In genomic region chr15:51227967-51228783, GRCh38 we compare ENCODE assay signal across 1 cellular context.
A peak's percentile ranks its signal among the peaks of the same experiment; 100 is the strongest.
TF ChIP-seq lines count a peak whose summit lies in the region.

No MANE protein-coding gene starts in this region.

TF ChIP-seq in K562, 482 proteins besides CTCF, POLR2A, EP300 and RAD21 (continued from another document and continues in another):
- TF ChIP-seq ZNF12 (CRISPR knock-in tag; IDR thresholded peaks at IDR 0.05) (no peak), ELF2 (CRISPR knock-in tag; IDR thresholded peaks at IDR 0.05) (no peak), NFATC3 (IDR thresholded peaks at IDR 0.05) (no peak), E2F5 (CRISPR knock-in tag; IDR thresholded peaks at IDR 0.05) (no peak), NEUROD1 (IDR thresholded peaks at IDR 0.05; ENCODE audit: borderline replicate concordance, low read depth, low read length, partially characterized antibody) (no peak), RBBP5 (IDR thresholded peaks at IDR 0.05; ENCODE audit: borderline replicate concordance, insufficient read depth, low read length, poor library complexity, severe bottlenecking) (no peak), ZBTB7A (IDR thresholded peaks at IDR 0.05; ENCODE audit: borderline replicate concordance, control insufficient read depth, low read depth, low read length) (no peak), ZSCAN32 (CRISPR knock-in tag; IDR thresholded peaks at IDR 0.05) (no peak), TBP (optimal IDR thresholded peaks at IDR 0.05; ENCODE audit: low read depth, low read length) (no peak), ELK1 (CRISPR knock-in tag; IDR thresholded peaks at IDR 0.05) (no peak), ZNF778 (CRISPR knock-in tag; IDR thresholded peaks at IDR 0.05) (no peak), ZNF655 (CRISPR knock-in tag; IDR thresholded peaks at IDR 0.05) (no peak), EWSR1 (IDR thresholded peaks at IDR 0.05; ENCODE audit: borderline replicate concordance, low read depth, partially characterized antibody) (no peak), ZNF583 (CRISPR knock-in tag; IDR thresholded peaks at IDR 0.05) (no peak), CREB3L1 (IDR thresholded peaks at IDR 0.05; ENCODE audit: borderline replicate concordance, low read depth) (no peak), ZNF197 (CRISPR knock-in tag; IDR thresholded peaks at IDR 0.05; ENCODE audit: low read depth) (no peak), ZBTB12 (CRISPR knock-in tag; IDR thresholded peaks at IDR 0.05) (no peak), TOE1 (IDR thresholded peaks at IDR 0.05; ENCODE audit: borderline replicate concordance) (no peak), TOE1 (CRISPR knock-in tag; IDR thresholded peaks at IDR 0.05; ENCODE audit: borderline replicate concordance, low read depth) (no peak), CTBP1 (IDR thresholded peaks at IDR 0.05; ENCODE audit: borderline replicate concordance) (peak; percentile 25; the same call in 1 of the 2 replicates), ZNF780A (CRISPR knock-in tag; IDR thresholded peaks at IDR 0.05) (no peak), RBM34 (IDR thresholded peaks at IDR 0.05; ENCODE audit: borderline replicate concordance, insufficient read depth, low read length) (no peak), USF1 (CRISPR knock-in tag; IDR thresholded peaks at IDR 0.05) (no peak)
- TF ChIP-seq, protein P1, sequence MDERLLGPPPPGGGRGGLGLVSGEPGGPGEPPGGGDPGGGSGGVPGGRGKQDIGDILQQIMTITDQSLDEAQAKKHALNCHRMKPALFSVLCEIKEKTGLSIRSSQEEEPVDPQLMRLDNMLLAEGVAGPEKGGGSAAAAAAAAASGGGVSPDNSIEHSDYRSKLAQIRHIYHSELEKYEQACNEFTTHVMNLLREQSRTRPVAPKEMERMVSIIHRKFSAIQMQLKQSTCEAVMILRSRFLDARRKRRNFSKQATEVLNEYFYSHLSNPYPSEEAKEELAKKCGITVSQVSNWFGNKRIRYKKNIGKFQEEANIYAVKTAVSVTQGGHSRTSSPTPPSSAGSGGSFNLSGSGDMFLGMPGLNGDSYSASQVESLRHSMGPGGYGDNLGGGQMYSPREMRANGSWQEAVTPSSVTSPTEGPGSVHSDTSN (CRISPR knock-in tag; IDR thresholded peaks at IDR 0.05; ENCODE audit: low read depth) = no peak
- TF ChIP-seq, protein P1 (tag; conservative IDR thresholded peaks at IDR 0.05; ENCODE audit: low read depth) = peak; percentile 41; the same call in 1 of the 2 replicates
- TF ChIP-seq, protein P2, sequence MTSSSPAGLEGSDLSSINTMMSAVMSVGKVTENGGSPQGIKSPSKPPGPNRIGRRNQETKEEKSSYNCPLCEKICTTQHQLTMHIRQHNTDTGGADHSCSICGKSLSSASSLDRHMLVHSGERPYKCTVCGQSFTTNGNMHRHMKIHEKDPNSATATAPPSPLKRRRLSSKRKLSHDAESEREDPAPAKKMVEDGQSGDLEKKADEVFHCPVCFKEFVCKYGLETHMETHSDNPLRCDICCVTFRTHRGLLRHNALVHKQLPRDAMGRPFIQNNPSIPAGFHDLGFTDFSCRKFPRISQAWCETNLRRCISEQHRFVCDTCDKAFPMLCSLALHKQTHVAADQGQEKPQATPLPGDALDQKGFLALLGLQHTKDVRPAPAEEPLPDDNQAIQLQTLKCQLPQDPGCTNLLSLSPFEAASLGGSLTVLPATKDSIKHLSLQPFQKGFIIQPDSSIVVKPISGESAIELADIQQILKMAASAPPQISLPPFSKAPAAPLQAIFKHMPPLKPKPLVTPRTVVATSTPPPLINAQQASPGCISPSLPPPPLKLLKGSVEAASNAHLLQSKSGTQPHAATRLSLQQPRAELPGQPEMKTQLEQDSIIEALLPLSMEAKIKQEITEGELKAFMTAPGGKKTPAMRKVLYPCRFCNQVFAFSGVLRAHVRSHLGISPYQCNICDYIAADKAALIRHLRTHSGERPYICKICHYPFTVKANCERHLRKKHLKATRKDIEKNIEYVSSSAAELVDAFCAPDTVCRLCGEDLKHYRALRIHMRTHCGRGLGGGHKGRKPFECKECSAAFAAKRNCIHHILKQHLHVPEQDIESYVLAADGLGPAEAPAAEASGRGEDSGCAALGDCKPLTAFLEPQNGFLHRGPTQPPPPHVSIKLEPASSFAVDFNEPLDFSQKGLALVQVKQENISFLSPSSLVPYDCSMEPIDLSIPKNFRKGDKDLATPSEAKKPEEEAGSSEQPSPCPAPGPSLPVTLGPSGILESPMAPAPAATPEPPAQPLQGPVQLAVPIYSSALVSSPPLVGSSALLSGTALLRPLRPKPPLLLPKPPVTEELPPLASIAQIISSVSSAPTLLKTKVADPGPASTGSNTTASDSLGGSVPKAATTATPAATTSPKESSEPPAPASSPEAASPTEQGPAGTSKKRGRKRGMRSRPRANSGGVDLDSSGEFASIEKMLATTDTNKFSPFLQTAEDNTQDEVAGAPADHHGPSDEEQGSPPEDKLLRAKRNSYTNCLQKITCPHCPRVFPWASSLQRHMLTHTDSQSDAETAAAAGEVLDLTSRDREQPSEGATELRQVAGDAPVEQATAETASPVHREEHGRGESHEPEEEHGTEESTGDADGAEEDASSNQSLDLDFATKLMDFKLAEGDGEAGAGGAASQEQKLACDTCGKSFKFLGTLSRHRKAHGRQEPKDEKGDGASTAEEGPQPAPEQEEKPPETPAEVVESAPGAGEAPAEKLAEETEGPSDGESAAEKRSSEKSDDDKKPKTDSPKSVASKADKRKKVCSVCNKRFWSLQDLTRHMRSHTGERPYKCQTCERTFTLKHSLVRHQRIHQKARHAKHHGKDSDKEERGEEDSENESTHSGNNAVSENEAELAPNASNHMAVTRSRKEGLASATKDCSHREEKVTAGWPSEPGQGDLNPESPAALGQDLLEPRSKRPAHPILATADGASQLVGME (CRISPR knock-in tag; IDR thresholded peaks at IDR 0.05) = no peak
- TF ChIP-seq, protein P3, sequence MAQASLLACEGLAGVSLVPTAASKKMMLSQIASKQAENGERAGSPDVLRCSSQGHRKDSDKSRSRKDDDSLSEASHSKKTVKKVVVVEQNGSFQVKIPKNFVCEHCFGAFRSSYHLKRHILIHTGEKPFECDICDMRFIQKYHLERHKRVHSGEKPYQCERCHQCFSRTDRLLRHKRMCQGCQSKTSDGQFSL (CRISPR knock-in tag; IDR thresholded peaks at IDR 0.05) = no peak
- TF ChIP-seq, protein P3 (tag; IDR thresholded peaks at IDR 0.05) = no peak
- TF ChIP-seq, protein P4, sequence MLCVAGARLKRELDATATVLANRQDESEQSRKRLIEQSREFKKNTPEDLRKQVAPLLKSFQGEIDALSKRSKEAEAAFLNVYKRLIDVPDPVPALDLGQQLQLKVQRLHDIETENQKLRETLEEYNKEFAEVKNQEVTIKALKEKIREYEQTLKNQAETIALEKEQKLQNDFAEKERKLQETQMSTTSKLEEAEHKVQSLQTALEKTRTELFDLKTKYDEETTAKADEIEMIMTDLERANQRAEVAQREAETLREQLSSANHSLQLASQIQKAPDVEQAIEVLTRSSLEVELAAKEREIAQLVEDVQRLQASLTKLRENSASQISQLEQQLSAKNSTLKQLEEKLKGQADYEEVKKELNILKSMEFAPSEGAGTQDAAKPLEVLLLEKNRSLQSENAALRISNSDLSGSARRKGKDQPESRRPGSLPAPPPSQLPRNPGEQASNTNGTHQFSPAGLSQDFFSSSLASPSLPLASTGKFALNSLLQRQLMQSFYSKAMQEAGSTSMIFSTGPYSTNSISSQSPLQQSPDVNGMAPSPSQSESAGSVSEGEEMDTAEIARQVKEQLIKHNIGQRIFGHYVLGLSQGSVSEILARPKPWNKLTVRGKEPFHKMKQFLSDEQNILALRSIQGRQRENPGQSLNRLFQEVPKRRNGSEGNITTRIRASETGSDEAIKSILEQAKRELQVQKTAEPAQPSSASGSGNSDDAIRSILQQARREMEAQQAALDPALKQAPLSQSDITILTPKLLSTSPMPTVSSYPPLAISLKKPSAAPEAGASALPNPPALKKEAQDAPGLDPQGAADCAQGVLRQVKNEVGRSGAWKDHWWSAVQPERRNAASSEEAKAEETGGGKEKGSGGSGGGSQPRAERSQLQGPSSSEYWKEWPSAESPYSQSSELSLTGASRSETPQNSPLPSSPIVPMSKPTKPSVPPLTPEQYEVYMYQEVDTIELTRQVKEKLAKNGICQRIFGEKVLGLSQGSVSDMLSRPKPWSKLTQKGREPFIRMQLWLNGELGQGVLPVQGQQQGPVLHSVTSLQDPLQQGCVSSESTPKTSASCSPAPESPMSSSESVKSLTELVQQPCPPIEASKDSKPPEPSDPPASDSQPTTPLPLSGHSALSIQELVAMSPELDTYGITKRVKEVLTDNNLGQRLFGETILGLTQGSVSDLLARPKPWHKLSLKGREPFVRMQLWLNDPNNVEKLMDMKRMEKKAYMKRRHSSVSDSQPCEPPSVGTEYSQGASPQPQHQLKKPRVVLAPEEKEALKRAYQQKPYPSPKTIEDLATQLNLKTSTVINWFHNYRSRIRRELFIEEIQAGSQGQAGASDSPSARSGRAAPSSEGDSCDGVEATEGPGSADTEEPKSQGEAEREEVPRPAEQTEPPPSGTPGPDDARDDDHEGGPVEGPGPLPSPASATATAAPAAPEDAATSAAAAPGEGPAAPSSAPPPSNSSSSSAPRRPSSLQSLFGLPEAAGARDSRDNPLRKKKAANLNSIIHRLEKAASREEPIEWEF (CRISPR knock-in tag; IDR thresholded peaks at IDR 0.05) = no peak
